ENCODE assay signal across 8 cellular contexts in genomic region chrX:109732319-109732779, GRCh38. TPM values are rescaled to one million over a fixed set of nuclear protein-coding genes. Genes with fewer than 3 reads are reported as not detected.
DNase-seq lines count a peak whose midpoint lies in the region; ATAC-seq and TF ChIP-seq lines count a peak whose summit lies in the region.

No MANE protein-coding gene starts in this region.

- peaks cover 20% of the 10 kb centered on the region for H3K4me1 Mint-ChIP-seq in MCF 10A (ENCODE audit: insufficient read depth, unreplicated experiment)

- CTCF ChIA-PET in MCF 10A (lab: Yijun Ruan, JAX) = interaction anchor here (0.6 to 1.1 kb wide), 5 partner anchors 12 to 156 kb away, joined by 3 read pairs; no protein-coding TSS in a partner anchor

- H3K4me3 ChIP-seq in kidney epithelial cell (ENCODE audit: low read depth, low read length) = peak overlapping the region; percentile 59

- H3K9me3 Mint-ChIP-seq in MCF 10A (ENCODE audit: unreplicated experiment) = no peaks in the 10 kb centered on the region

- peaks cover 29% of the 10 kb centered on the region for H3K27me3 Mint-ChIP-seq in MCF 10A (ENCODE audit: insufficient read depth, unreplicated experiment)

- DNase-seq in AG08396 (ENCODE audit: low spot score) = peak; percentile 17
- DNase-seq in SIG-M5 treated with dmso at 0.1 percent for 504 hours (lab: John Stamatoyannopoulos, UW; ENCODE audit: unreplicated experiment) = peak; percentile 66
- no peak for DNase-seq in MCF 10A (ENCODE audit: unreplicated experiment)
- DNase-seq in kidney epithelial cell (ENCODE audit: low read depth) = no peak
- DNase-seq in stimulated activated CD8-positive, alpha-beta memory T cell treated with anti-CD3 and anti-CD28 coated beads, Interleukin-7, amount 100 ng/mL, for 48 hours (ENCODE audit: extremely low read depth in 1 of 2, low read depth in 1 of 2) = peak; percentile 2 to 3

- H3K27me3 ChIP-seq in kidney epithelial cell (ENCODE audit: control insufficient read depth, insufficient read depth, low read length) = no peaks in the 10 kb centered on the region

- no peaks in the 10 kb centered on the region for H3K36me3 ChIP-seq in kidney epithelial cell (ENCODE audit: control insufficient read depth, insufficient read depth, low read length)

- POLR2A ChIA-PET in MCF 10A (lab: Yijun Ruan, JAX) = interaction anchor here (0.6 to 5.2 kb wide), 15 partner anchors 13 to 577 kb away, joined by 3 to 47 read pairs (median 6); no protein-coding TSS in a partner anchor

- intact Hi-C loops in MCF 10A (cut with micrococcal nuclease) = loop anchor here (1.0 to 5.0 kb wide), 2 partner anchors 110 to 125 kb away; no protein-coding TSS in a partner anchor

- H3K36me3 Mint-ChIP-seq in MCF 10A (ENCODE audit: insufficient read depth, unreplicated experiment) = peaks cover 7% of the 10 kb centered on the region

- ATAC-seq in GM18873 (IDR thresholded peaks at IDR 0.05; ENCODE audit: low FRiP score, unreplicated experiment) (peak; percentile 21), HG03135 (IDR thresholded peaks at IDR 0.05; ENCODE audit: unreplicated experiment) (peak; percentile 29), GM18858 (IDR thresholded peaks at IDR 0.05; ENCODE audit: unreplicated experiment) (no peak)

- TF ChIP-seq CTCF in MCF 10A (IDR thresholded peaks at IDR 0.05; ENCODE audit: unreplicated experiment) (no peak), kidney epithelial cell (IDR thresholded peaks at IDR 0.05; ENCODE audit: insufficient read depth, low read length, poor library complexity, severe bottlenecking) (no peak)

- peak overlapping the region; percentile 90 for H3K4me3 Mint-ChIP-seq in MCF 10A (ENCODE audit: unreplicated experiment)

- peak overlapping the region; percentile 81 for H3K27ac Mint-ChIP-seq in MCF 10A (ENCODE audit: low read depth, unreplicated experiment)

- BruUV-seq in MCF 10A (replicated peaks; lab: Mats Ljungman, UMichigan) = no TSS peak

RNA-seq across cellular contexts. Expression of gene ACSL4, which starts 0.7 kb away (rescaled TPM):
- total RNA-seq in MCF 10A (2022) = 48.0 and 70.1 TPM in 2 replicates
- 68.0 and 70.4 TPM in 2 replicates for total RNA-seq in kidney epithelial cell

Comparison
In these comparisons a context has a peak if more than half of its experiments do, and no peak if none do; other contexts are left out.
1. DNase-seq: peak in AG08396 (single experiment), SIG-M5 treated with dmso at 0.1 percent for 504 hours (single experiment) and stimulated activated CD8-positive, alpha-beta memory T cell treated with anti-CD3 and anti-CD28 coated beads, Interleukin-7, amount 100 ng/mL, for 48 hours (2 of 2); none in MCF 10A (single experiment) and kidney epithelial cell (single experiment).